Comparison of ENCODE assay signal across 8 cellular contexts in the genomic region with DNA sequence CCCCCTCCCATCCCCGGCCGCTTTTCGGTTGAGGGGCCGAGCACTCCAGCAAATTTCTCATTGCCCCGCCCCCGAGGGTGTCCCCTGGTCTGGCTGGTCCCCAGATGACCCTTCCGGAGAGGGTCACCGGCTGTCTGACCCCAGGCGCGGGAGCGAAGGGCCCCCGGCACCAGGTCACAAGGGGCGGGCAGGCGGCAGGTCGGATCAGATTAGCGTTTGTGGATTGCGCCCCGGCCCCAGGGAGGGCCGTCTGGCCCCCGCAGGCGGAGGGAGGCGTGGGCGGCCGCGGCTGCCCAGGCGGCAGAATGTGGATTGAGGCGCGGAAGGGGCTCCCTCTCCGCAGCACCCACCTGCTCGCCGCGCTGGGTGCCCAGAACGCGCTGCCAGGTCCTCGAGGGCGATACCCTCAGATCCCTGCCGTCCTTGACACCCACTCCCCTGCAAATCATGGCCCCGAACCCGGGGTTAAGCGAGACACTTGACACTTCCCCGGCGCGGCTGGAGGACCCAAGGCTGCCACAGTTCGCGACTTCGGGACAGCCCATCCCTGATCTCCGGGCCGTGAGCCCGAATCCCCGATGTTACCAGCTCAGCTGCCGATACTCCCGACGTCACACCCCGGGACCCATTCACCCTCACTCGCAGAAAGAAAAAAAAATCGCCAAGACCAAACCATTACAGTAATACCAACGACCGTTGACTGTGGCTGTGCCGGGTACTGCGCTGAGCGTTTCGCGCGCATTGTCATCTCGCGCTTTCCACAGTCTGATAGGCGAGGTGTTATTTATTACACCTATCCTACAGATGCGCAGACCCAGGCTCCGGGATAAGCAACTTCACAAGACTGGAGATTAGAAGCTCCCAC. TPM values are rescaled to one million over a fixed set of nuclear protein-coding genes. Genes with fewer than 3 reads are reported as not detected.
DNase-seq lines count a peak whose midpoint lies in the region; ATAC-seq, FAIRE-seq and TF ChIP-seq lines count a peak whose summit lies in the region.

No MANE protein-coding gene starts in this region.

- intact Hi-C loops in ascending aorta (cut with DNase I) (no loop called here), PC-3 (cut with micrococcal nuclease) (no loop called here)

- no peak for DNase-seq in activated CD4-positive, CD25-positive, alpha-beta regulatory T cell (lab: John Stamatoyannopoulos, UW)
- DNase-seq in ascending aorta (ENCODE audit: low spot score in 2 of 2) (no peak), iPS-NIHi11 (ENCODE audit: low spot score) (peak; percentile 64), PC-3 (no peak), H54 (ENCODE audit: insufficient read length, low spot score) (no peak)

- no peak overlapping the region for H3K27ac Mint-ChIP-seq in stimulated activated naive CD8-positive, alpha-beta T cell treated with anti-CD3 and anti-CD28 coated beads, Interleukin-15, Interleukin-2, amounts not matched to agents 100 ng/mL and 50 ng/mL, for 24 hours

- no peaks in the 10 kb centered on the region for H3K79me2 ChIP-seq in PC-3 (ENCODE audit: low read length)

- H3K4me1 Mint-ChIP-seq in stimulated activated naive CD8-positive, alpha-beta T cell treated with anti-CD3 and anti-CD28 coated beads, Interleukin-15, Interleukin-2, amounts not matched to agents 100 ng/mL and 50 ng/mL, for 24 hours (ENCODE audit: low read depth), result peaks cover 9% of the 10 kb centered on the region

- CTCF ChIA-PET in PC-3 (lab: Charles Lee), result no interaction called here

- no peaks in the 10 kb centered on the region for H3F3A ChIP-seq in PC-3 (ENCODE audit: low read length, unreplicated experiment)

- no peak overlapping the region for H2AFZ ChIP-seq in PC-3 (ENCODE audit: low read length)

- H3K9me3 ChIP-seq in ascending aorta (no peaks in the 10 kb centered on the region), PC-3 (ENCODE audit: low read length) (no peaks in the 10 kb centered on the region)

- peak; percentile 33 to 38 for ATAC-seq in activated CD4-positive, CD25-positive, alpha-beta regulatory T cell treated with anti-CD3 and anti-CD28 coated beads, Interleukin-2, amount 50 U/mL, for 24 hours
- ATAC-seq in HG03280 (IDR thresholded peaks at IDR 0.05; ENCODE audit: unreplicated experiment) (no peak), PC-3 (no peak)

- H3K9me3 Mint-ChIP-seq in stimulated activated naive CD8-positive, alpha-beta T cell treated with anti-CD3 and anti-CD28 coated beads, Interleukin-15, Interleukin-2, amounts not matched to agents 100 ng/mL and 50 ng/mL, for 24 hours, result no peaks in the 10 kb centered on the region

- no peaks in the 10 kb centered on the region for H4K20me1 ChIP-seq in PC-3 (ENCODE audit: low read length)

- H3K4me3 Mint-ChIP-seq in stimulated activated naive CD8-positive, alpha-beta T cell treated with anti-CD3 and anti-CD28 coated beads, Interleukin-15, Interleukin-2, amounts not matched to agents 100 ng/mL and 50 ng/mL, for 24 hours, result peak overlapping the region; percentile 63

- H3K4me1 ChIP-seq in ascending aorta, result peaks cover 11 to 13% of the 10 kb centered on the region in 2 donors
- H3K4me1 ChIP-seq in PC-3 (ENCODE audit: insufficient read depth, low read length), result no peaks in the 10 kb centered on the region

- no peak for FAIRE-seq in H54 (lab: Jason Lieb, UNC)

- H3K9me2 ChIP-seq in PC-3 (replicated peaks; ENCODE audit: low read length), result no peaks in the 10 kb centered on the region

- TF ChIP-seq CTCF in ascending aorta (IDR thresholded peaks at IDR 0.05) (no peak), PC-3 (conservative IDR thresholded peaks at IDR 0.05; ENCODE audit: low read depth, low read length) (no peak)

- H3K36me3 Mint-ChIP-seq in stimulated activated naive CD8-positive, alpha-beta T cell treated with anti-CD3 and anti-CD28 coated beads, Interleukin-15, Interleukin-2, amounts not matched to agents 100 ng/mL and 50 ng/mL, for 24 hours (ENCODE audit: low read depth), result no peaks in the 10 kb centered on the region

- no peak overlapping the region for H3K9ac ChIP-seq in PC-3 (ENCODE audit: low read length)

- no peak for TF ChIP-seq POLR2A in H54 (IDR thresholded peaks at IDR 0.05; ENCODE audit: low read depth, low read length)

- no TSS peak for BruUV-seq in PC-3 (replicated peaks; lab: Mats Ljungman, UMichigan)

- H3K4me2 ChIP-seq in PC-3 (ENCODE audit: low read length), result no peak overlapping the region

- H3K4me3 ChIP-seq in ascending aorta (peak overlapping the region; percentile 23 to 45), PC-3 (ENCODE audit: low read length) (no peak overlapping the region)

- H3K27me3 ChIP-seq in ascending aorta (peaks cover 8% of the 10 kb centered on the region), PC-3 (ENCODE audit: low read length) (no peaks in the 10 kb centered on the region)

- H3K36me3 ChIP-seq in ascending aorta (peaks cover under 1 to 2% of the 10 kb centered on the region in 2 donors), PC-3 (ENCODE audit: low read depth, low read length) (no peaks in the 10 kb centered on the region)

- POLR2A ChIA-PET in PC-3 (lab: Charles Lee; ENCODE audit: unreplicated experiment), result interaction anchor here (0.6 kb wide), 1 partner anchor 60 kb away, joined by 3 read pairs; no protein-coding TSS in a partner anchor

- H3K27me3 Mint-ChIP-seq in stimulated activated naive CD8-positive, alpha-beta T cell treated with anti-CD3 and anti-CD28 coated beads, Interleukin-15, Interleukin-2, amounts not matched to agents 100 ng/mL and 50 ng/mL, for 24 hours, result peaks cover 47% of the 10 kb centered on the region

- H3K27ac ChIP-seq in ascending aorta (no peak overlapping the region), PC-3 (ENCODE audit: low read length) (no peak overlapping the region)

RNA-seq across cellular contexts. Expression of a gene that starts 1.0 kb away (rescaled TPM):
- total RNA-seq in ascending aorta (not detected), PC-3 (2014; rRNA removed) (not detected in 2 replicates)

RNA-seq across cellular contexts. Expression of a gene that starts 36.6 kb away (rescaled TPM):
- 35.4 TPM for total RNA-seq in ascending aorta
- total RNA-seq in PC-3 (2014; rRNA removed), result 29.2 and 32.6 TPM in 2 replicates

RNA-seq across cellular contexts. Expression of a gene that starts 38.0 kb away (rescaled TPM):
- total RNA-seq in ascending aorta (21.7 TPM), PC-3 (2014; rRNA removed) (0.46 and 0.80 TPM in 2 replicates)

RNA-seq across cellular contexts. Expression of a gene that starts 58.1 kb away (rescaled TPM):
- total RNA-seq in ascending aorta, result 21.1 TPM
- 58.7 and 59.0 TPM in 2 replicates for total RNA-seq in PC-3 (2014; rRNA removed)

Comparison
In these comparisons a context has a peak if more than half of its experiments do, and no peak if none do; other contexts are left out.
1. ATAC-seq: peak in activated CD4-positive, CD25-positive, alpha-beta regulatory T cell treated with anti-CD3 and anti-CD28 coated beads, Interleukin-2, amount 50 U/mL, for 24 hours (2 of 2); none in HG03280 (single experiment) and PC-3 (single experiment).
2. RNA of a gene that starts 38.0 kb away (total RNA-seq): 21.7 TPM in ascending aorta (single experiment); 0.46 to 0.80 TPM in PC-3; every median in the first group is over 10 times any median in the second.